Comparison of ENCODE assay signal across 25 cellular contexts in the genomic region with DNA sequence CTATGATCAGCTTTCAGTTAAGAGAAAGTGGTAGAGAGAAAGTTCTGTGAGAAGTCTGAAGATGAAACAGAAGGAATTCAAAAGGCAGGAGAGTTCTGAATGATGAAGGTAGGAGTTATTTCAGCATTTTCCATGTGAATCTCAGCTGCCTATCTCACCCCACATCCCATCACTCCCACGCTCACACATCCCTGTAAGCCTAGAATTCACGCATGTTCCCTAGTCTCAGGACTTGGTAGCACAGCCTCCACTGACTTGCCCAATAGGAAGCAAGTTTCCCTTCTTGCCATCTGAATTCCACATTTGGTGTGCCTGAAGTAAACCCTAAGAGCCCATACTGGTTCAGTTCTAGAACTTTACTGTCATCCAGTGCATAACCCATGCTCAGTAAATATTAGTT. TPM values are rescaled to one million over a fixed set of nuclear protein-coding genes. Genes with fewer than 3 reads are reported as not detected.
"Had no signal": no experiment of that assay in that cellular context is flagged by ENCODE, and none has a peak within 500 bp of the region (broad histone marks: within the 10 kb centered on the region; RNA-seq: fewer than 3 reads in every experiment).

No MANE protein-coding gene starts in this region.

- H3K4me1 ChIP-seq: parathyroid adenoma, psoas muscle, right lobe of liver, thyroid gland, tibial nerve, upper lobe of left lung, vagina had no signal

- H3K9ac ChIP-seq: neural progenitor cell, parathyroid adenoma had no signal

- DNase-seq: natural killer cell; occipital lobe; ovary; psoas muscle; right cardiac atrium; right lobe of liver; sigmoid colon; small intestine; stimulated activated CD4-positive, alpha-beta T cell treated with anti-CD3 and anti-CD28 coated beads, Interleukin-15, amount 100 ng/mL, for 24 hours; stimulated activated CD4-positive, alpha-beta T cell treated with anti-CD3 and anti-CD28 coated beads, Interleukin-2, amount 100 ng/mL, for 24 hours; stimulated activated CD4-positive, alpha-beta T cell treated with anti-CD3 and anti-CD28 coated beads, Interleukin-2, amount 100 ng/mL, for 48 hours; stimulated activated CD4-positive, alpha-beta T cell treated with anti-CD3 and anti-CD28 coated beads, Interleukin-4, amount 100 ng/mL, for 24 hours; stimulated activated naive CD4-positive, alpha-beta T cell; stimulated activated naive CD8-positive, alpha-beta T cell treated with anti-CD3 and anti-CD28 coated beads, Interleukin-15, amount 100 ng/mL, for 72 hours; stimulated activated naive CD8-positive, alpha-beta T cell treated with anti-CD3 and anti-CD28 coated beads, Interleukin-15, Interleukin-2, amounts not matched to agents 100 U/mL and 50 U/mL, for 24 hours; thyroid gland; trophoblast cell; upper lobe of left lung had no signal

- H3K79me2 ChIP-seq: parathyroid adenoma had no signal

- FAIRE-seq: small intestine, urothelium cell line had no signal

- H3K4me2 ChIP-seq: neural progenitor cell had no signal

- H3K36me3 ChIP-seq: ovary, right lobe of liver, sigmoid colon, thoracic aorta, thyroid gland, tibial nerve, upper lobe of left lung, vagina had no signal

- H3K27me3 ChIP-seq: neural progenitor cell, ovary, right lobe of liver, sigmoid colon, thyroid gland, tibial nerve, upper lobe of left lung, vagina had no signal

- H3K9me3 ChIP-seq: ovary, psoas muscle, right lobe of liver, sigmoid colon, thyroid gland, upper lobe of left lung, vagina had no signal

- H3K4me3 ChIP-seq: neural progenitor cell, ovary, psoas muscle, right lobe of liver, sigmoid colon, thoracic aorta, thyroid gland, tibial nerve, upper lobe of left lung, vagina had no signal

- H2AFZ ChIP-seq: neural progenitor cell, parathyroid adenoma had no signal

- H3K27ac ChIP-seq: neural progenitor cell, ovary, parathyroid adenoma, psoas muscle, right lobe of liver, sigmoid colon, thoracic aorta, thyroid gland, tibial nerve, upper lobe of left lung, vagina had no signal

RNA-seq across cellular contexts. Expression of gene STYXL2, which starts 56.6 kb away (rescaled TPM):
- polyA plus RNA-seq: neural cell had no signal
